Comparison of ENCODE assay signal across 8 cellular contexts in the genomic region with DNA sequence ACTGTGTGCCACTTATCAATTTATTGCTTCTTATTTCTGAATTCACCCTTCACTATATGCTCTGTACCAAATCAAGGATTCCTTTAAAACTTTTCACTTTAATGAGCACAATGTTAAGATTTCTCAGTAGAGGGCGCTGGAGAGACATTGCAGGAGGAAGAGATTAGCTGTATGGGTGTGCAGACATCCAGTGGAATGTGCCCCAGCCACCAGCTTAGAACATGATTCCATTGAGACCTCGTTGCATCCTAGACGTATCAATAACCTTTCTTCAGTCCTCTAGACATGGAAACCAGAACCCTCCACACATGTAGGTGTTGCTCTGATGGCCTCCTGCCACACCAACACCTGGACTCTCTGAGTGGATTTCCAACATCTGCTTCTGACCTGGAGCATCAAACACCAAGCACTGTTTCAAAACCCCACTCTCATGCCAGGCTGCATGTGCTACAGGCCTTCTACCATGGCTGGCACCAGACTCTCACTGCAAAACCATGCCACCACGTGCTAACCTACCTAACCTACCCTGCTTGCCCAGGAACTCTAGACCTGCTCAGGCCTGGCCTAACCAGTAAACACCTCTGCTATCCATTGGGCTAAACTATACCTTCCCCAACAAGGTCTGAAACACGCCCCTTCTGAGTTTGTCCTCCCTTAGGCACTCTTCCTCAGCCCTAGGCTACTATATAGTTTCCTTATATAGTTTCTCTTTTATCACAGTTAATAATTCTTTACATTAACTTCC.
DNase-seq lines count a peak whose midpoint lies in the region; ATAC-seq and TF ChIP-seq lines count a peak whose summit lies in the region.

No MANE protein-coding gene starts in this region.

- H3K4me3 ChIP-seq in AG04450 (ENCODE audit: low read depth, low read length) (no peak overlapping the region), GM12875 (ENCODE audit: low read depth, low read length) (no peak overlapping the region), cardiac fibroblast (replicated peaks in 1 of 2; ENCODE audit: low read depth in 2 of 2, low read length in 2 of 2) (no peak overlapping the region)

- DNase-seq in AG04450 (ENCODE audit: low read depth, low spot score) (no peak), NCI-H526 (lab: John Stamatoyannopoulos, UW) (peak; percentile 21 to 77), cardiac fibroblast (ENCODE audit: low read depth in 2 of 2) (peak; percentile 63 to 74), nephron progenitor cell (peak; percentile 31)
- DNase-seq in activated effector memory CD4-positive, alpha-beta T cell treated with Interleukin-2 at 50 U/mL for 16 hours: no peak

- TF ChIP-seq CTCF in AG04450 (IDR thresholded peaks at IDR 0.05; ENCODE audit: low read depth, low read length) (peak; percentile 50), GM12875 (IDR thresholded peaks at IDR 0.05; ENCODE audit: borderline replicate concordance, insufficient read depth, low read depth, low read length) (peak; percentile 65; the same call in 1 of the 2 replicates), cardiac fibroblast (IDR thresholded peaks at IDR 0.05; ENCODE audit: low read depth, low read length) (peak; percentile 68), nephron progenitor cell (IDR thresholded peaks at IDR 0.05) (peak; percentile 69)

- H3K27ac Mint-ChIP-seq in nephron progenitor cell: no peak overlapping the region

- no peaks in the 10 kb centered on the region for H3K4me1 Mint-ChIP-seq in nephron progenitor cell

- POLR2A ChIA-PET in AG04450 (lab: Yijun Ruan, JAX): no interaction called here

- H3K36me3 Mint-ChIP-seq in nephron progenitor cell (ENCODE audit: low read depth): no peaks in the 10 kb centered on the region

- CTCF ChIA-PET in AG04450 (lab: Charles Lee): interaction anchor here (0.6 kb wide), 1 partner anchor 14 kb away, joined by 3 read pairs; no protein-coding TSS in a partner anchor

- ATAC-seq in HG03025 (IDR thresholded peaks at IDR 0.05; ENCODE audit: low FRiP score, unreplicated experiment) (peak; percentile 78), HG02840 (IDR thresholded peaks at IDR 0.05; ENCODE audit: low FRiP score, unreplicated experiment) (no peak)

- no peaks in the 10 kb centered on the region for H3K27me3 ChIP-seq in AG04450 (ENCODE audit: control insufficient read depth, insufficient read depth, low read length)

- H3K27ac ChIP-seq in AG04450 (ENCODE audit: low read depth, low read length): no peak overlapping the region

- H3K9me3 Mint-ChIP-seq in nephron progenitor cell: peaks cover 7% of the 10 kb centered on the region

- no peak overlapping the region for H3K4me3 Mint-ChIP-seq in nephron progenitor cell

- H3K27me3 Mint-ChIP-seq in nephron progenitor cell (ENCODE audit: low read depth, poor library complexity): no peaks in the 10 kb centered on the region

- no peaks in the 10 kb centered on the region for H3K9me3 ChIP-seq in AG04450 (ENCODE audit: control insufficient read depth, insufficient read depth, low read length)

Comparison
In these comparisons a context has a peak if more than half of its experiments do, and no peak if none do; other contexts are left out.
1. DNase-seq: peak in NCI-H526 (2 of 2), cardiac fibroblast (2 of 2) and nephron progenitor cell (single experiment); none in AG04450 (single experiment) and activated effector memory CD4-positive, alpha-beta T cell treated with Interleukin-2 at 50 U/mL for 16 hours (single experiment).
2. Peak in every context shown above with its lines, with median percentiles within 50 percentile points of each other: CTCF ChIP-seq.